21 cellular contexts compared by ENCODE assay signal in genomic region chr22:17880020-17880419, GRCh38.
"Had no signal": no experiment of that assay in that cellular context is flagged by ENCODE, and none has a peak within 500 bp of the region (broad histone marks: within the 10 kb centered on the region; RNA-seq: fewer than 3 reads in every experiment).

No MANE protein-coding gene starts in this region.

- FAIRE-seq: colon, kidney, small intestine had no signal

- H3K9ac ChIP-seq: parathyroid adenoma had no signal

- H3K27ac ChIP-seq: esophagus squamous epithelium, hepatocyte, parathyroid adenoma, prostate gland, sigmoid colon, suprapubic skin, thyroid gland, upper lobe of right lung, vagina had no signal

- H3K4me3 ChIP-seq: esophagus squamous epithelium, hepatocyte, prostate gland, sigmoid colon, suprapubic skin, thyroid gland, upper lobe of right lung, vagina had no signal

- H3K4me2 ChIP-seq: hepatocyte had no signal

- H3K27me3 ChIP-seq: esophagus squamous epithelium, hepatocyte, sigmoid colon, suprapubic skin, thyroid gland, vagina had no signal

- ATAC-seq: left colon; naive thymus-derived CD4-positive, alpha-beta T cell; stimulated activated effector memory CD8-positive, alpha-beta T cell treated with anti-CD3 and anti-CD28 coated beads, Interleukin-12 subunit alpha, Interleukin-12 subunit beta, amount 100 ng/mL, for 72 hours; stimulated activated naive CD8-positive, alpha-beta T cell treated with anti-CD3 and anti-CD28 coated beads, Interleukin-15, Interleukin-2, amounts not matched to agents 100 U/mL and 50 U/mL, for 24 hours; upper lobe of right lung had no signal

- DNase-seq: esophagus squamous epithelium; foreskin fibroblast; kidney; left colon; mammary epithelial cell; naive thymus-derived CD4-positive, alpha-beta T cell; nephron progenitor cell; sigmoid colon; small intestine; stimulated activated CD4-positive, alpha-beta T cell treated with anti-CD3 and anti-CD28 coated beads, Interleukin-12 subunit alpha, Interleukin-12 subunit beta, amount 100 ng/mL, for 4 hours; stimulated activated CD8-positive, alpha-beta memory T cell treated with anti-CD3 and anti-CD28 coated beads, Interleukin-4, amount 100 ng/mL, for 48 hours; stimulated activated naive CD8-positive, alpha-beta T cell treated with anti-CD3 and anti-CD28 coated beads, Interleukin-15, Interleukin-2, amounts not matched to agents 100 U/mL and 50 U/mL, for 24 hours; thyroid gland; upper lobe of right lung had no signal

- H3K9me3 ChIP-seq: esophagus squamous epithelium, prostate gland, sigmoid colon, suprapubic skin, thyroid gland, upper lobe of right lung, vagina had no signal

- H3K36me3 ChIP-seq: prostate gland had no signal

- H3K4me1 ChIP-seq: prostate gland, upper lobe of right lung, vagina had no signal
